ENCODE assay signal across 8 cellular contexts in genomic region chr22:31055322-31056159, GRCh38. TPM values are rescaled to one million over a fixed set of nuclear protein-coding genes. Genes with fewer than 3 reads are reported as not detected.
DNase-seq lines count a peak whose midpoint lies in the region; ATAC-seq and TF ChIP-seq lines count a peak whose summit lies in the region.

No MANE protein-coding gene starts in this region.

- ATAC-seq in mucosa of descending colon (peak; percentile 93), aorta (ENCODE audit: low FRiP score) (peak; percentile 96), GM18502 (IDR thresholded peaks at IDR 0.05; ENCODE audit: poor library complexity, unreplicated experiment) (no peak)

- DNase-seq in DMS79 (lab: John Stamatoyannopoulos, UW) (peak; percentile 36), NCI-H510A (lab: John Stamatoyannopoulos, UW) (peak; percentile 73), epidermal melanocyte (ENCODE audit: insufficient read length, low spot score) (peak; percentile 63), mucosa of descending colon (peak; percentile 66 to 86 (median 72)), aorta (peak; percentile 94 to 95), NCI-H1417 treated with DMSO at 0.1 percent for 48 hours (lab: John Stamatoyannopoulos, UW) (no peak), GM13976 (ENCODE audit: low spot score) (no peak)

- intact Hi-C loops in mucosa of descending colon (cut with DNase I, micrococcal nuclease) (no loop called here), aorta (cut with DNase I) (loop anchor here in 1 of 2 donors (2.0 kb wide), 1 partner anchor 25 kb away; the partner anchor contains the start of gene SMTN)

- peak overlapping the region; percentile 91 to 96 for H3K27ac ChIP-seq in aorta (ENCODE audit: low read depth in 1 of 2, low read length in 2 of 2)

- in situ Hi-C loops in GM13976 (cut with MboI; ENCODE audit: low sequenced_read_pairs, unreplicated experiment) = no loop called here

- H3K4me3 ChIP-seq in mucosa of descending colon (no peak overlapping the region), aorta (ENCODE audit: low read length in 2 of 2) (no peak overlapping the region)

- WGBS in aorta, 2 donors = 14% methylated on average over 16 of the region's 16 CpGs

- H3K4me1 ChIP-seq in mucosa of descending colon (ENCODE audit: low read depth) (no peaks in the 10 kb centered on the region), aorta (ENCODE audit: control insufficient read depth in 1 of 2, insufficient read depth in 2 of 2, low read length in 2 of 2) (no peaks in the 10 kb centered on the region)

- no peak for TF ChIP-seq CTCF in mucosa of descending colon (IDR thresholded peaks at IDR 0.05)
- TF ChIP-seq CTCF in GM13976 (IDR thresholded peaks at IDR 0.05; ENCODE audit: borderline replicate concordance, control extremely low read depth, extremely low read depth, insufficient read depth, missing control alignments) = no peak

- no peaks in the 10 kb centered on the region for H3K9me3 ChIP-seq in mucosa of descending colon
- no peaks in the 10 kb centered on the region for H3K9me3 ChIP-seq in aorta (ENCODE audit: control insufficient read depth, low read length)

- no peaks in the 10 kb centered on the region for H3K27me3 ChIP-seq in aorta (ENCODE audit: control insufficient read depth in 1 of 2, insufficient read depth in 2 of 2, low read length in 1 of 2)

- no peaks in the 10 kb centered on the region for H3K36me3 ChIP-seq in mucosa of descending colon (ENCODE audit: low read depth)
- no peaks in the 10 kb centered on the region for H3K36me3 ChIP-seq in aorta (ENCODE audit: control insufficient read depth in 1 of 2, insufficient read depth in 2 of 2, low read length in 1 of 2)

RNA-seq across cellular contexts. Expression of gene SMTN, which starts 25.6 kb away (rescaled TPM):
- total RNA-seq in mucosa of descending colon (100 to 1,000 TPM in 2 of 3 donors, 10 to 100 TPM in 1; 63.6 to 799 (median 104) TPM), aorta (1,000 to 10,000 TPM in 1 of 2 donors, 100 to 1,000 TPM in 1; 588 to 1,240 TPM)
- polyA plus RNA-seq in aorta = 100 to 1,000 TPM in 1 of 2 donors, 10 to 100 TPM in 1; 97.7 to 554 TPM

RNA-seq across cellular contexts. Expression of gene SELENOM, which starts 51.8 kb away (rescaled TPM):
- total RNA-seq in mucosa of descending colon (100 to 1,000 TPM in 1 of 3 donors, 10 to 100 TPM in 2; 22.3 to 286 (median 83.4) TPM), aorta (100 to 1,000 TPM; 368 to 526 TPM)
- polyA plus RNA-seq in aorta = 1,000 to 10,000 TPM in 1 of 2 donors, 100 to 1,000 TPM in 1; 806 to 1,228 TPM

Comparison
In these comparisons a context has a peak if more than half of its experiments do, and no peak if none do; other contexts are left out.
1. DNase-seq: peak in DMS79 (single experiment), NCI-H510A (single experiment), epidermal melanocyte (single experiment), mucosa of descending colon (3 of 3) and aorta (2 of 2); none in NCI-H1417 treated with DMSO at 0.1 percent for 48 hours (single experiment) and GM13976 (single experiment).